Comparison of ENCODE assay signal across 17 cellular contexts in genomic region chr12:132319991-132320570, GRCh38. TPM values are rescaled to one million over a fixed set of nuclear protein-coding genes. Genes with fewer than 3 reads are reported as not detected.
DNase-seq lines count a peak whose midpoint lies in the region; ATAC-seq and TF ChIP-seq lines count a peak whose summit lies in the region.
"Had no signal": no experiment of that assay in that cellular context is flagged by ENCODE, and none has a peak within 500 bp of the region (broad histone marks: within the 10 kb centered on the region; RNA-seq: fewer than 3 reads in every experiment).

No MANE protein-coding gene starts in this region.

- H3K9me3 Mint-ChIP-seq in nephron progenitor cell = no peaks in the 10 kb centered on the region
- H3K9me3 Mint-ChIP-seq: CD4-positive, alpha-beta T cell had no signal

- H3K27ac ChIP-seq in right atrium auricular region (no peak overlapping the region), aorta (ENCODE audit: low read depth in 1 of 2, low read length in 2 of 2) (no peak overlapping the region)
- H3K27ac ChIP-seq: GM23248 had no signal

- H3K36me3 Mint-ChIP-seq in nephron progenitor cell (ENCODE audit: low read depth) = no peaks in the 10 kb centered on the region

- no peaks in the 10 kb centered on the region for H3K27me3 ChIP-seq in right atrium auricular region
- no peaks in the 10 kb centered on the region for H3K27me3 ChIP-seq in aorta (ENCODE audit: control insufficient read depth in 1 of 2, insufficient read depth in 2 of 2, low read length in 1 of 2)

- H3K4me1 ChIP-seq in right atrium auricular region (no peaks in the 10 kb centered on the region), aorta (ENCODE audit: control insufficient read depth in 1 of 2, insufficient read depth in 2 of 2, low read length in 2 of 2) (no peaks in the 10 kb centered on the region)

- peaks cover 47% of the 10 kb centered on the region for H3K4me1 Mint-ChIP-seq in nephron progenitor cell

- no peak overlapping the region for H3K4me3 ChIP-seq in right atrium auricular region
- H3K4me3 ChIP-seq in aorta (ENCODE audit: low read length in 2 of 2) = no peak overlapping the region
- H3K4me3 ChIP-seq: GM12878, GM23248 had no signal

- no peaks in the 10 kb centered on the region for H3K36me3 ChIP-seq in right atrium auricular region
- H3K36me3 ChIP-seq in aorta (ENCODE audit: control insufficient read depth in 1 of 2, insufficient read depth in 2 of 2, low read length in 1 of 2) = no peaks in the 10 kb centered on the region

- intact Hi-C loops in left ventricle myocardium superior (cut with micrococcal nuclease) = no loop called here
- intact Hi-C loops in aorta (cut with DNase I) = no loop called here

- H3K27me3 Mint-ChIP-seq in nephron progenitor cell (ENCODE audit: low read depth, poor library complexity) = peaks cover 35% of the 10 kb centered on the region

- no peak for ATAC-seq in left ventricle myocardium superior
- ATAC-seq in aorta (ENCODE audit: low FRiP score) = no peak
- no peak for ATAC-seq in HG03095 (IDR thresholded peaks at IDR 0.05; ENCODE audit: unreplicated experiment)
- no peak for ATAC-seq in GM18511 (IDR thresholded peaks at IDR 0.05; ENCODE audit: unreplicated experiment)
- ATAC-seq: GM12878 had no signal

- DNase-seq in left ventricle myocardium superior = peak; percentile 8
- DNase-seq in right atrium auricular region (ENCODE audit: low spot score) = no peak
- peak; percentile 77 for DNase-seq in cerebellum (ENCODE audit: low spot score)
- no peak for DNase-seq in nephron progenitor cell
- peak; percentile 28 to 63 for DNase-seq in aorta
- DNase-seq in RPMI8226 = no peak
- DNase-seq: ACHN; C1 segment of cervical spinal cord; Calu3; CD4-positive, alpha-beta T cell; DMS 273 treated with DMSO at 0.1 percent for 48 hours; GM23248; H7 had no signal

- no peak for TF ChIP-seq CTCF in right atrium auricular region (IDR thresholded peaks at IDR 0.05)
- no peak for TF ChIP-seq CTCF in nephron progenitor cell (IDR thresholded peaks at IDR 0.05)

- peak overlapping the region; percentile 88 for H3K27ac Mint-ChIP-seq in nephron progenitor cell
- H3K27ac Mint-ChIP-seq: CD4-positive, alpha-beta T cell had no signal

- no peaks in the 10 kb centered on the region for H3K9me3 ChIP-seq in right atrium auricular region
- H3K9me3 ChIP-seq in aorta (ENCODE audit: control insufficient read depth, low read length) = no peaks in the 10 kb centered on the region

- 79 to 82% methylated on average over 29 of the region's 29 CpGs for WGBS in aorta, 2 donors

- no peak overlapping the region for H3K4me3 Mint-ChIP-seq in nephron progenitor cell
- H3K4me3 Mint-ChIP-seq: CD4-positive, alpha-beta T cell had no signal

RNA-seq across cellular contexts. Expression of gene GALNT9, which starts 9.3 kb away (rescaled TPM):
- total RNA-seq in left ventricle myocardium superior = 1.6 TPM
- total RNA-seq in right atrium auricular region = 10 to 100 TPM in 1 of 2 donors, 1 to 10 TPM in 1; 4.0 to 10.8 TPM
- 23.1 TPM for total RNA-seq in cerebellum
- under 1 TPM; 0.62 to 0.84 TPM for total RNA-seq in aorta
- not detected for polyA plus RNA-seq in aorta
- total RNA-seq: CD4-positive, alpha-beta T cell; GM12878; HT1080 had no signal

Comparison
In these comparisons a context has a peak if more than half of its experiments do, and no peak if none do; other contexts are left out.
1. DNase-seq: peak in left ventricle myocardium superior (single experiment), cerebellum (single experiment) and aorta (2 of 2); none in right atrium auricular region (single experiment), nephron progenitor cell (single experiment) and RPMI8226 (single experiment).